In genomic region chr19:41112728-41113290, GRCh38 we compare ENCODE assay signal across 35 cellular contexts. TPM values are rescaled to one million over a fixed set of nuclear protein-coding genes. Genes with fewer than 3 reads are reported as not detected.
"Had no signal": no experiment of that assay in that cellular context is flagged by ENCODE, and none has a peak within 500 bp of the region (broad histone marks: within the 10 kb centered on the region; RNA-seq: fewer than 3 reads in every experiment).

No MANE protein-coding gene starts in this region.

- H3K36me3 Mint-ChIP-seq: activated naive CD8-positive, alpha-beta T cell treated with anti-CD3 and anti-CD28 coated beads, Interleukin-2, amount 10 ng/mL, durations not matched to agents 7 days and 5 days; T-cell had no signal

- H3K4me2 ChIP-seq: PC-9 had no signal

- H3K27me3 ChIP-seq: body of pancreas, breast epithelium had no signal

- H3K27ac ChIP-seq: body of pancreas, breast epithelium, PC-9, RWPE1 had no signal

- DNase-seq: activated CD4-positive, alpha-beta T cell treated with anti-CD3 and anti-CD28 coated beads, Interleukin-2, amount 10 ng/mL, durations not matched to agents 7 days and 5 days; activated CD4-positive, alpha-beta T cell treated with anti-CD3 and anti-CD28 coated beads, Interleukin-2, amount 50 U/mL, for 48 hours; activated CD8-positive, alpha-beta memory T cell treated with anti-CD3 and anti-CD28 coated beads, Interleukin-2, amount 50 U/mL, for 48 hours; activated CD8-positive, alpha-beta T cell treated with anti-CD3 and anti-CD28 coated beads, Interleukin-2, amount 10 ng/mL, durations not matched to agents 7 days and 5 days; activated gamma-delta T cell; activated naive CD4-positive, alpha-beta T cell treated with Interleukin-2 at 50 U/mL for 16 hours; activated naive CD8-positive, alpha-beta T cell treated with anti-CD3 and anti-CD28 coated beads, Interleukin-2, amount 10 ng/mL, durations not matched to agents 7 days and 5 days; activated T-cell treated with anti-CD3 and anti-CD28 coated beads, Interleukin-2, amount 50 U/mL, for 48 hours; body of pancreas; caudate nucleus; cerebellar nuclear complex; NCI-H1092 treated with DMSO at 0.1 percent for 48 hours; NCI-H1417; NCI-H146; NCI-H187; NCI-H2029 treated with DMSO at 0.1 percent for 48 hours; NCI-H2107; NCI-H2171; NCI-H510A; NCI-H526; NCI-H748 treated with DMSO at 0.1 percent for 48 hours; SIG-M5; T-cell; T-helper 17 cell had no signal

- H3K4me1 Mint-ChIP-seq: activated CD4-positive, alpha-beta T cell treated with anti-CD3 and anti-CD28 coated beads, Interleukin-2, amount 10 ng/mL, durations not matched to agents 7 days and 5 days; activated naive CD4-positive, alpha-beta T cell treated with anti-CD3 and anti-CD28 coated beads, Interleukin-2, amount 50 U/mL, for 24 hours; activated naive CD8-positive, alpha-beta T cell treated with anti-CD3 and anti-CD28 coated beads, Interleukin-2, amount 10 ng/mL, durations not matched to agents 7 days and 5 days; T-cell; T-helper 17 cell had no signal

- H3K4me1 ChIP-seq: body of pancreas, breast epithelium had no signal

- H3K27me3 Mint-ChIP-seq: activated naive CD4-positive, alpha-beta T cell treated with anti-CD3 and anti-CD28 coated beads, Interleukin-2, amount 50 U/mL, for 24 hours; T-helper 17 cell had no signal

- ATAC-seq: activated CD8-positive, alpha-beta T cell treated with anti-CD3 and anti-CD28 coated beads, Interleukin-2, amount 10 ng/mL, durations not matched to agents 7 days and 5 days; body of pancreas; K562; Right ventricle myocardium inferior; SK-N-SH treated with all-trans-retinoic acid at 6 μM for 48 hours; T-cell; T-helper 17 cell had no signal

- H3K4me3 Mint-ChIP-seq: activated CD4-positive, alpha-beta T cell treated with anti-CD3 and anti-CD28 coated beads, Interleukin-2, amount 10 ng/mL, durations not matched to agents 7 days and 5 days; activated CD8-positive, alpha-beta T cell treated with anti-CD3 and anti-CD28 coated beads, Interleukin-2, amount 10 ng/mL, durations not matched to agents 7 days and 5 days; activated naive CD4-positive, alpha-beta T cell treated with anti-CD3 and anti-CD28 coated beads, Interleukin-2, amount 50 U/mL, for 24 hours; activated naive CD8-positive, alpha-beta T cell treated with anti-CD3 and anti-CD28 coated beads, Interleukin-2, amount 10 ng/mL, durations not matched to agents 7 days and 5 days; T-cell; T-helper 17 cell had no signal

- H3K4me3 ChIP-seq: body of pancreas, breast epithelium, K562, PC-9 had no signal

- H3K9me3 Mint-ChIP-seq: activated CD4-positive, alpha-beta T cell treated with anti-CD3 and anti-CD28 coated beads, Interleukin-2, amount 10 ng/mL, durations not matched to agents 7 days and 5 days; activated naive CD4-positive, alpha-beta T cell treated with anti-CD3 and anti-CD28 coated beads, Interleukin-2, amount 50 U/mL, for 24 hours; activated naive CD8-positive, alpha-beta T cell treated with anti-CD3 and anti-CD28 coated beads, Interleukin-2, amount 10 ng/mL, durations not matched to agents 7 days and 5 days; T-cell had no signal

- H3K9me3 ChIP-seq: body of pancreas, breast epithelium had no signal

- H3K27ac Mint-ChIP-seq: activated CD4-positive, alpha-beta T cell treated with anti-CD3 and anti-CD28 coated beads, Interleukin-2, amount 10 ng/mL, durations not matched to agents 7 days and 5 days; activated CD8-positive, alpha-beta T cell treated with anti-CD3 and anti-CD28 coated beads, Interleukin-2, amount 10 ng/mL, durations not matched to agents 7 days and 5 days; activated naive CD8-positive, alpha-beta T cell treated with anti-CD3 and anti-CD28 coated beads, Interleukin-2, amount 10 ng/mL, durations not matched to agents 7 days and 5 days; T-cell; T-helper 17 cell had no signal

- H3K36me3 ChIP-seq: breast epithelium had no signal

RNA-seq across cellular contexts. Expression of gene CYP2F1, which starts 1.4 kb away (rescaled TPM):
- total RNA-seq: activated CD4-positive, alpha-beta T cell treated with anti-CD3 and anti-CD28 coated beads, Interleukin-2, amount 10 ng/mL, durations not matched to agents 7 days and 5 days; activated CD8-positive, alpha-beta T cell treated with anti-CD3 and anti-CD28 coated beads, Interleukin-2, amount 10 ng/mL, durations not matched to agents 7 days and 5 days; activated naive CD8-positive, alpha-beta T cell treated with anti-CD3 and anti-CD28 coated beads, Interleukin-2, amount 10 ng/mL, durations not matched to agents 7 days and 5 days; astrocyte; body of pancreas; breast epithelium; M059J; OCI-LY7; PC-9; Right ventricle myocardium inferior; SK-MEL-5 had no signal

RNA-seq across cellular contexts. Expression of gene CYP2A13, which starts 24.6 kb away (rescaled TPM):
- total RNA-seq: activated CD4-positive, alpha-beta T cell treated with anti-CD3 and anti-CD28 coated beads, Interleukin-2, amount 10 ng/mL, durations not matched to agents 7 days and 5 days; activated CD8-positive, alpha-beta T cell treated with anti-CD3 and anti-CD28 coated beads, Interleukin-2, amount 10 ng/mL, durations not matched to agents 7 days and 5 days; activated naive CD8-positive, alpha-beta T cell treated with anti-CD3 and anti-CD28 coated beads, Interleukin-2, amount 10 ng/mL, durations not matched to agents 7 days and 5 days; astrocyte; body of pancreas; breast epithelium; K562; M059J; OCI-LY7; PC-9; Right ventricle myocardium inferior; SK-MEL-5; T-cell; T-helper 17 cell had no signal
